ENCODE assay signal across 1 cellular context in the genomic region with DNA sequence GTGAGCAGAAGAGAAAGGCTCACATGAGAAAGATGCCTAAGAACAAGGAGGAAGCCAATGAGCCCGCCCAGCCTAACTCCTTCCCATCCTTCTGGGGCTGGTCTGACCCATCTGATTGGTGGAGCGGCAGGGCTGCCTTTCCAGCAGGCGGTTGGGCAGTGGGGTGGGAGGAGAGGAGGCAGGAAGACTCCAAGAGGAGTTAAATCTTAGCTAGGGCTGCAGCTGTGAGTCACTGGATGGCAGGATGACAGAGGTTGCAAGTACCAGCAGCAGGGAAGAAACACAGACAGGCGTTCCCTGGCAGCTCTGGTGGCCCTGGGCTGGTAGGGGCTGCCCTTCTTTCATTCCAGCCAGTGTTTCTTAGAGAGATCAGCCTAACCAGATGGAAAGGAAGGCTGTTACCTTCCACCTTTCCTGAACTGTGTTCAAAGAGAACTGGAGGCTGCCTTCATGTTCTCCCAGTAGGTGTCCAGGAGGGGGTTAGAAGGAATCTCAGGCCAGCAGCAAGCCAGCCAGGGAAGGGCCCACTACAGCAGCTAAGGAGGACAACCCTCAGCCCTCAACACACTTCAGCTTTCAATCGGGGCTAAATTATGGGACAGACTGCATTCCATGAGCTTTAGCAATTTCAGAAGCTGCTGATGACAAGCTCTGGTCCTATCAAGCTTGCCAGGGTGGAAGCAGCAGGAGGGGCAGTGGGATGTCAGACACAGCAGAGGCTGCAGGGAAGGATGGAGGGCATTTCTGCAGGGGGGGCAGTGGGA.
TF ChIP-seq lines count a peak whose summit lies in the region.

No MANE protein-coding gene starts in this region.

TF ChIP-seq in GM12878, 131 proteins besides CTCF, POLR2A, EP300 and RAD21 (continued from another document):
- TF ChIP-seq ZBED1 (IDR thresholded peaks at IDR 0.05; ENCODE audit: borderline replicate concordance) (no peak), BMI1 (IDR thresholded peaks at IDR 0.05; ENCODE audit: borderline replicate concordance) (no peak), GATAD2B (conservative IDR thresholded peaks at IDR 0.05; ENCODE audit: low read depth) (no peak), IRF4 (IDR thresholded peaks at IDR 0.05; ENCODE audit: low read depth, low read length) (no peak), STAT1 (conservative IDR thresholded peaks at IDR 0.05) (no peak)
- TF ChIP-seq, protein P1, sequence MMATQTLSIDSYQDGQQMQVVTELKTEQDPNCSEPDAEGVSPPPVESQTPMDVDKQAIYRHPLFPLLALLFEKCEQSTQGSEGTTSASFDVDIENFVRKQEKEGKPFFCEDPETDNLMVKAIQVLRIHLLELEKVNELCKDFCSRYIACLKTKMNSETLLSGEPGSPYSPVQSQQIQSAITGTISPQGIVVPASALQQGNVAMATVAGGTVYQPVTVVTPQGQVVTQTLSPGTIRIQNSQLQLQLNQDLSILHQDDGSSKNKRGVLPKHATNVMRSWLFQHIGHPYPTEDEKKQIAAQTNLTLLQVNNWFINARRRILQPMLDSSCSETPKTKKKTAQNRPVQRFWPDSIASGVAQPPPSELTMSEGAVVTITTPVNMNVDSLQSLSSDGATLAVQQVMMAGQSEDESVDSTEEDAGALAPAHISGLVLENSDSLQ (IDR thresholded peaks at IDR 0.05), result no peak
